20 cellular contexts compared by ENCODE assay signal in the genomic region with DNA sequence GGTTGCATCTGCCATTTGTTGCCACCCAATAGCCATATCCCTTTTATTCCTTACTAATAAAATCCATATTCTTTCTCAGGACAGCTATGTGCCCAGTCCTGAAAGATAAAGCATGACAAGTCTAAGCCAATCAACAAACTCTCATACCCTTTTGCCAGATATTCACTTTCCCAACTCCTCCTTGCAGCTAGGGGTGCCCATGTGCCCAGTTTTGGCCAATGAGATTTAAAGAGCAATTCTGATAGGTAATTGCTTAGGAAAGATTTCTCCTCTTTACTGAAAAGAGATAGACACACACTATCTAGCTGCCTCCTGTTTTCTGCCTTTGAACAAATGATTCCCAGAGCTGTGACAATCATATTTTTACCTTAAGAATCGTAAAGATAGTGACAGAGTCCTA.
"Had no signal": no experiment of that assay in that cellular context is flagged by ENCODE, and none has a peak within 500 bp of the region (broad histone marks: within the 10 kb centered on the region; RNA-seq: fewer than 3 reads in every experiment).

No MANE protein-coding gene starts in this region.

- DNase-seq: KBM-7; MV-4-11; NCI-H1048; NCI-H1105; NCI-H1417; NCI-H1436 treated with DMSO at 0.1 percent for 48 hours; NCI-H1694; NCI-H187 treated with DMSO at 0.1 percent for 48 hours; NCI-H2029 treated with DMSO at 0.1 percent for 48 hours; NCI-H2171 treated with DMSO at 0.1 percent for 48 hours; NCI-H345; NCI-H446 treated with DMSO at 0.1 percent for 48 hours; NCI-H510A treated with DMSO at 0.1 percent for 48 hours; NCI-H82; NK-92 treated with Interleukin-12 subunit alpha and Interleukin-12 subunit beta, amount 100 ng/mL, for 24 hours; PC-3; SHP77 had no signal

- H3K27ac ChIP-seq: HL-60, RWPE1 had no signal

- ATAC-seq: Panc1, PC-3 had no signal
